In the genomic region with DNA sequence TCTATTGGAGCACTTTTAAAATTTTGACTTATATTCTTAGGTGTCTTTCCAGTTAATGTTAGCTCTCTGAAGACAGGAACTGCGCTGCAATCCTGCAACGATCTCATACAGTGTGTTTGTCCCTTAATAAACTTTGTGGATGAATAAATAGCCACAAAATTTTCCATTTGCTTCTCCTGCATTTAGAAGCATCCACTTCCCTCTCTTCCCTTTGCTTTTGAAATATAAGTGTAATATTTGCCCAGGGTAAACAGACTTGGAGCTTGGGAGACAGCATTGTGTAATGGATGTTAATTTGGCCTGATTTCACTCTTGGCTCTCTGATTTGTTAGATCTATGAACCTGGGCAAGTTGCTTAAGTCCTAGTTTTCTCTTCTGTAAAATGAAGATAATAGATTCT, we compare ENCODE assay signal across 17 cellular contexts. TPM values are rescaled to one million over a fixed set of nuclear protein-coding genes. Genes with fewer than 3 reads are reported as not detected.
DNase-seq lines count a peak whose midpoint lies in the region; ATAC-seq and TF ChIP-seq lines count a peak whose summit lies in the region.
"Had no signal": no experiment of that assay in that cellular context is flagged by ENCODE, and none has a peak within 500 bp of the region (broad histone marks: within the 10 kb centered on the region; RNA-seq: fewer than 3 reads in every experiment).

No MANE protein-coding gene starts in this region.

- no peaks in the 10 kb centered on the region for H3K27me3 ChIP-seq in hepatocyte
- H3K27me3 ChIP-seq in subcutaneous abdominal adipose tissue (ENCODE audit: control insufficient read depth in 5 of 5, insufficient read depth in 4 of 5, low read length in 5 of 5), result no peaks in the 10 kb centered on the region
- H3K27me3 ChIP-seq: sigmoid colon had no signal

- 74% methylated on average over 2 of the region's 2 CpGs for WGBS in hepatocyte (ENCODE audit: low lambda C conversion rate, missing lambda C conversion rate)

- H3K9me2 ChIP-seq in hepatocyte (replicated peaks; ENCODE audit: insufficient read depth), result no peaks in the 10 kb centered on the region

- ATAC-seq in HG03520 (IDR thresholded peaks at IDR 0.05; ENCODE audit: unreplicated experiment), result no peak
- no peak for ATAC-seq in HG03439 (IDR thresholded peaks at IDR 0.05; ENCODE audit: unreplicated experiment)
- no peak for ATAC-seq in GM18519 (IDR thresholded peaks at IDR 0.05; ENCODE audit: low FRiP score, unreplicated experiment)
- ATAC-seq: activated CD8-positive, alpha-beta memory T cell treated with anti-CD3 and anti-CD28 coated beads, Interleukin-2, amount 10 ng/mL, durations not matched to agents 7 days and 5 days; stimulated activated naive CD8-positive, alpha-beta T cell treated with anti-CD3 and anti-CD28 coated beads, Interleukin-15, Interleukin-2, amounts not matched to agents 100 U/mL and 50 U/mL, for 24 hours had no signal

- no peaks in the 10 kb centered on the region for H3K9me3 ChIP-seq in hepatocyte (ENCODE audit: low read depth)
- no peaks in the 10 kb centered on the region for H3K9me3 ChIP-seq in subcutaneous abdominal adipose tissue (ENCODE audit: control insufficient read depth in 5 of 5, low read length in 5 of 5)
- H3K9me3 ChIP-seq: sigmoid colon had no signal

- H4K20me1 ChIP-seq in hepatocyte (ENCODE audit: insufficient read depth, poor library complexity, severe bottlenecking), result no peaks in the 10 kb centered on the region

- DNase-seq in NCI-H2107 treated with DMSO at 0.1 percent for 48 hours (lab: John Stamatoyannopoulos, UW; ENCODE audit: unreplicated experiment), result peak; percentile 10
- no peak for DNase-seq in NCI-H2107 (lab: John Stamatoyannopoulos, UW)
- peak; percentile 55 for DNase-seq in NCI-H69 (lab: John Stamatoyannopoulos, UW)
- peak; percentile 30 for DNase-seq in hepatocyte (ENCODE audit: low spot score)
- DNase-seq: activated B cell treated with CpG ODN at 0.5 μM for 24 hours; activated CD8-positive, alpha-beta memory T cell treated with anti-CD3 and anti-CD28 coated beads, Interleukin-2, amount 10 ng/mL, durations not matched to agents 7 days and 5 days; activated naive CD4-positive, alpha-beta T cell treated with Interleukin-2 at 50 U/mL for 16 hours; glutamatergic neuron; KBM-7; NCI-H187; sigmoid colon; stimulated activated naive CD8-positive, alpha-beta T cell treated with anti-CD3 and anti-CD28 coated beads, Interleukin-15, Interleukin-2, amounts not matched to agents 100 U/mL and 50 U/mL, for 24 hours had no signal

- H3K79me2 ChIP-seq in hepatocyte, result no peaks in the 10 kb centered on the region

- TF ChIP-seq CTCF in hepatocyte (IDR thresholded peaks at IDR 0.05; ENCODE audit: poor library complexity), result no peak

- H3K4me1 ChIP-seq in hepatocyte (ENCODE audit: insufficient read depth), result peaks cover 32% of the 10 kb centered on the region
- peaks cover 7 to 36% (median 30%) of the 10 kb centered on the region in 5 donors for H3K4me1 ChIP-seq in subcutaneous abdominal adipose tissue (ENCODE audit: control insufficient read depth in 5 of 5, insufficient read depth in 5 of 5, low read length in 5 of 5)

- no peak overlapping the region for H3K9ac ChIP-seq in subcutaneous abdominal adipose tissue (ENCODE audit: low read length in 5 of 5)

- no peak overlapping the region for H2AFZ ChIP-seq in hepatocyte

- H3K36me3 ChIP-seq in hepatocyte (replicated peaks; ENCODE audit: insufficient read depth, low read depth) (no peaks in the 10 kb centered on the region), subcutaneous abdominal adipose tissue (ENCODE audit: control insufficient read depth in 5 of 5, insufficient read depth in 5 of 5, low read length in 5 of 5) (no peaks in the 10 kb centered on the region)
- H3K36me3 ChIP-seq: sigmoid colon had no signal

- H3K4me3 ChIP-seq in hepatocyte (no peak overlapping the region), subcutaneous abdominal adipose tissue (ENCODE audit: low read depth in 1 of 5, low read length in 5 of 5) (no peak overlapping the region)
- H3K4me3 ChIP-seq: sigmoid colon had no signal

- H3K27ac ChIP-seq in hepatocyte (peak overlapping the region; percentile 33), subcutaneous abdominal adipose tissue (ENCODE audit: low read depth, low read length) (peak overlapping the region; percentile 30)

- peak overlapping the region; percentile 4 for H3K4me2 ChIP-seq in hepatocyte

RNA-seq across cellular contexts. Expression of a gene that starts 58.2 kb away (rescaled TPM):
- not detected in 2 replicates for total RNA-seq in hepatocyte
- polyA plus RNA-seq in hepatocyte, result not detected in 2 replicates
- total RNA-seq: A673, activated B cell treated with CpG ODN at 0.5 μM for 24 hours had no signal
